ENCODE assay signal across 13 cellular contexts in the genomic region with DNA sequence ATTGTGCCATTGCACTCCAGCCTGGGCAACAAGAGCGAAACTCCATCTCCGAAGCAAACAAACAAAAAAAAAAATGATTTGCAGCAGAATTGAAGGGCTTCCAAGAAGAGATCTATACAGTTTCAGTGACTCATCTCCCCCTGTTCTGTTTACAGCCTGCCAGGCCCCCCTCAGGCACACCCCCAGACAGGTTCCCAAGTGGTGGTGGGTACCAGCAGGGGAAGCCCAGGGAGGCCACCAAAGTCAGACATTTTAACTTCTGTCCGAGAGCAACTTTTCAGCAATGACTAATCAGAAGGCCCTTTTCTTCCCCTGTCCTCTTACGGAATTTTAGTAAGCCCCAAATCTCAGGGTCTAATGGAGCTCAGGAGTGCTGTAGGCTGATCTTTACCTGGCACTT.
DNase-seq lines count a peak whose midpoint lies in the region; ATAC-seq lines count a peak whose summit lies in the region.
"Had no signal": no experiment of that assay in that cellular context is flagged by ENCODE, and none has a peak within 500 bp of the region (broad histone marks: within the 10 kb centered on the region; RNA-seq: fewer than 3 reads in every experiment).

No MANE protein-coding gene starts in this region.

- peak overlapping the region; percentile 58 for H3K27ac Mint-ChIP-seq in stimulated activated naive CD8-positive, alpha-beta T cell treated with anti-CD3 and anti-CD28 coated beads, Interleukin-15, Interleukin-2, amounts not matched to agents 100 ng/mL and 50 ng/mL, for 24 hours

- peaks cover 12% of the 10 kb centered on the region for H3K4me1 Mint-ChIP-seq in stimulated activated naive CD8-positive, alpha-beta T cell treated with anti-CD3 and anti-CD28 coated beads, Interleukin-15, Interleukin-2, amounts not matched to agents 100 ng/mL and 50 ng/mL, for 24 hours (ENCODE audit: low read depth)

- peak; percentile 37 for DNase-seq in activated CD8-positive, alpha-beta memory T cell treated with anti-CD3 and anti-CD28 coated beads for 24 hours
- no peak for DNase-seq in activated CD8-positive, alpha-beta memory T cell treated with anti-CD3 and anti-CD28 coated beads, Interleukin-2, amount 50 U/mL, for 48 hours
- DNase-seq in NCI-H345 treated with DMSO at 0.1 percent for 48 hours (lab: John Stamatoyannopoulos, UW; ENCODE audit: unreplicated experiment) (no peak), epidermal melanocyte (ENCODE audit: insufficient read length, low spot score) (no peak), SKM-1 treated with dmso at 0.1 percent for 144 hours (lab: John Stamatoyannopoulos, UW; ENCODE audit: unreplicated experiment) (no peak)
- DNase-seq: activated CD4-positive, CD25-positive, alpha-beta regulatory T cell treated with anti-CD3 and anti-CD28 coated beads, Interleukin-2, amount 50 U/mL, for 72 hours; Calu3; Karpas-422; left colon; NK-92 treated with Interleukin-12 subunit alpha and Interleukin-12 subunit beta, amount 100 ng/mL, for 24 hours had no signal

- H3K9me3 Mint-ChIP-seq in stimulated activated naive CD8-positive, alpha-beta T cell treated with anti-CD3 and anti-CD28 coated beads, Interleukin-15, Interleukin-2, amounts not matched to agents 100 ng/mL and 50 ng/mL, for 24 hours, result peaks cover 5% of the 10 kb centered on the region

- peaks cover 17% of the 10 kb centered on the region for H3K27me3 Mint-ChIP-seq in stimulated activated naive CD8-positive, alpha-beta T cell treated with anti-CD3 and anti-CD28 coated beads, Interleukin-15, Interleukin-2, amounts not matched to agents 100 ng/mL and 50 ng/mL, for 24 hours

- ATAC-seq in GM21786 (IDR thresholded peaks at IDR 0.05; ENCODE audit: unreplicated experiment) (peak; percentile 21), HG03280 (IDR thresholded peaks at IDR 0.05; ENCODE audit: unreplicated experiment) (peak; percentile 25)
- ATAC-seq: left colon had no signal

- H3K4me3 Mint-ChIP-seq in stimulated activated naive CD8-positive, alpha-beta T cell treated with anti-CD3 and anti-CD28 coated beads, Interleukin-15, Interleukin-2, amounts not matched to agents 100 ng/mL and 50 ng/mL, for 24 hours, result no peak overlapping the region

- H3K36me3 Mint-ChIP-seq in stimulated activated naive CD8-positive, alpha-beta T cell treated with anti-CD3 and anti-CD28 coated beads, Interleukin-15, Interleukin-2, amounts not matched to agents 100 ng/mL and 50 ng/mL, for 24 hours (ENCODE audit: low read depth), result peaks cover 5% of the 10 kb centered on the region
